Comparison of ENCODE assay signal across 16 cellular contexts in the genomic region with DNA sequence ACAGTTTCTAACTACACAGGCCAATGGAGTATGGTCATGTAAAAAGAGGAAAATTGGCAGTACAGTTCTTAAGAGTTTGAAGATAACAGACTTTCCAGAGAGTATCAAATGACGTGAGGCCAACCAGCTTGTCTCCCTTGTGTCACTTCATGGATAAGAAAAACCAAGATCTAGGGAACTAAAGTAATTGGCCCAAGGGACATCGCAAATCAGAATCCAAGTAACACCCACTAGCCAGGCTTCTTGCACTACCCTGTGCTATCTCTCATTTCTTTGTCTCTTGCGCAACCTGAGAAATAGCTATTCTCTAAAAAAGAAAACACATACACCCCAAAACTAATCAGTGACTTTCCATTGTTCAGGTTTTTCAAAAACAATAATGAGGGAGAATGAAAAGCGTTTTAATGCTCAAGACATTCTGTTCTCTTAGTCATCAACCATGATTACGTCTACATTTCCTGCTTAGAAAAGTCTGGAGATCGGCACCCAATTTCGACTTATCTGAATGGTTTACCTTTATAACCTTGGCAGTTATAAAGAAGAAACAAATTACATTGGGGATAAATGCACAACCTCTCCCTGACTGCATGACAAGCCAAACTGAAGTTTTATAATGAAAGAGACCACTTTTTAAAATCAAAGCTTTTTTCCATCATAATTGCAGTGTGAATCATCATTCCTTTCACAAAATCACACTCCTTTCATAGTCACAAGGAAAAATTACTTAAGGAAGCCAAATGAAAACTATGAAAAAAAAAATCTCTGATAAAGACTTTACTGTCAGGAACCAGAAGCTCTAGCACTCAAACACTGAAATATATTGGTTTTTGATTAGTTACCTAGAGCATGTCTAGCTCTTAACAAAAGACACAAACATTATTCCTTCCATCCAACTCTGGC. TPM values are rescaled to one million over a fixed set of nuclear protein-coding genes. Genes with fewer than 3 reads are reported as not detected.
DNase-seq lines count a peak whose midpoint lies in the region; ATAC-seq and TF ChIP-seq lines count a peak whose summit lies in the region.
"Had no signal": no experiment of that assay in that cellular context is flagged by ENCODE, and none has a peak within 500 bp of the region (broad histone marks: within the 10 kb centered on the region; RNA-seq: fewer than 3 reads in every experiment).

No MANE protein-coding gene starts in this region.

- dilution Hi-C loops in IMR-90 (cut with HindIII; ENCODE audit: low sequenced_read_pairs, unreplicated experiment), result no loop called here

- peak overlapping the region; percentile 25; the same call in 1 of the 2 replicates for H3K4me3 ChIP-seq in IMR-90 (ENCODE audit: insufficient read depth, low read depth, low read length)
- H3K4me3 ChIP-seq in right cardiac atrium (ENCODE audit: low read length), result no peak overlapping the region
- H3K4me3 ChIP-seq in suprapubic skin, result no peak overlapping the region
- no peak overlapping the region for H3K4me3 ChIP-seq in Peyer's patch
- H3K4me3 ChIP-seq in neuronal stem cell (ENCODE audit: low read length in 2 of 2), result no peak overlapping the region
- no peak overlapping the region for H3K4me3 ChIP-seq in Caco-2 (ENCODE audit: low read depth, low read length)
- H3K4me3 ChIP-seq: GM12878 had no signal

- peaks cover 10% of the 10 kb centered on the region for H3K36me3 ChIP-seq in IMR-90 (ENCODE audit: control insufficient read depth, insufficient read depth, low read length)
- no peaks in the 10 kb centered on the region for H3K36me3 ChIP-seq in suprapubic skin
- H3K36me3 ChIP-seq in Peyer's patch, result no peaks in the 10 kb centered on the region
- peaks cover 0 to 59% of the 10 kb centered on the region in 2 donors for H3K36me3 ChIP-seq in neuronal stem cell (replicated peaks in 1 of 2; ENCODE audit: control insufficient read depth in 2 of 2, insufficient read depth in 2 of 2, low read length in 2 of 2)
- H3K36me3 ChIP-seq in Caco-2 (ENCODE audit: control insufficient read depth, insufficient read depth, low read length), result no peaks in the 10 kb centered on the region

- H3K9me3 ChIP-seq in IMR-90 (ENCODE audit: control insufficient read depth, insufficient read depth, low read length) (no peaks in the 10 kb centered on the region), right cardiac atrium (ENCODE audit: control insufficient read depth, low read length) (no peaks in the 10 kb centered on the region), suprapubic skin (no peaks in the 10 kb centered on the region), Peyer's patch (no peaks in the 10 kb centered on the region), neuronal stem cell (replicated peaks in 1 of 2; ENCODE audit: control insufficient read depth in 2 of 2, insufficient read depth in 1 of 2, low read depth in 1 of 2, low read length in 2 of 2) (peaks cover 0 to 2% of the 10 kb centered on the region in 2 donors), Caco-2 (no peaks in the 10 kb centered on the region)

- H3K9me1 ChIP-seq in IMR-90 (ENCODE audit: insufficient read depth, low read length), result peaks cover 6% of the 10 kb centered on the region; the same call in 1 of the 2 replicates

- CTCF ChIA-PET in IMR-90 (lab: Yijun Ruan, JAX), result interaction anchor here (1.4 kb wide), 1 partner anchor 10 kb away, joined by 4 read pairs; no protein-coding TSS in a partner anchor
- CTCF ChIA-PET in Caco-2 (lab: Charles Lee), result no interaction called here

- H3K27me3 ChIP-seq in IMR-90 (ENCODE audit: control insufficient read depth, insufficient read depth, low read length) (no peaks in the 10 kb centered on the region), right cardiac atrium (ENCODE audit: control insufficient read depth, insufficient read depth) (no peaks in the 10 kb centered on the region), suprapubic skin (no peaks in the 10 kb centered on the region), Peyer's patch (no peaks in the 10 kb centered on the region), neuronal stem cell (ENCODE audit: control insufficient read depth in 3 of 3, insufficient read depth in 3 of 3, low read depth in 1 of 3, low read length in 3 of 3) (no peaks in the 10 kb centered on the region), Caco-2 (replicated peaks; ENCODE audit: control insufficient read depth, insufficient read depth, low read length) (no peaks in the 10 kb centered on the region)

- no peak overlapping the region for H2AFZ ChIP-seq in IMR-90 (replicated peaks; ENCODE audit: low read length, poor library complexity)
- H2AFZ ChIP-seq in neuronal stem cell (ENCODE audit: low read length), result no peak overlapping the region

- no peak for TF ChIP-seq RAD21 in IMR-90 (IDR thresholded peaks at IDR 0.05; ENCODE audit: low read length)

- no peak for TF ChIP-seq CTCF in IMR-90 (conservative IDR thresholded peaks at IDR 0.05; ENCODE audit: low read depth, low read length)
- TF ChIP-seq CTCF in chondrocyte (IDR thresholded peaks at IDR 0.05), result no peak
- no peak for TF ChIP-seq CTCF in suprapubic skin (IDR thresholded peaks at IDR 0.05)
- no peak for TF ChIP-seq CTCF in Peyer's patch (IDR thresholded peaks at IDR 0.05)
- TF ChIP-seq CTCF in Caco-2 (IDR thresholded peaks at IDR 0.05; ENCODE audit: insufficient read depth in 1 of 2, low read depth in 1 of 2, low read length in 1 of 2, severe bottlenecking in 1 of 2, unreplicated experiment in 1 of 2), result no peak

- H3K36me3 Mint-ChIP-seq in chondrocyte (ENCODE audit: low read depth), result peaks cover 2% of the 10 kb centered on the region
- H3K36me3 Mint-ChIP-seq in Caco-2 (ENCODE audit: insufficient read depth, unreplicated experiment), result no peaks in the 10 kb centered on the region

- peak overlapping the region; percentile 81 for H3K4ac ChIP-seq in IMR-90 (ENCODE audit: low read depth, low read length)
- no peak overlapping the region for H3K4ac ChIP-seq in neuronal stem cell (ENCODE audit: low read length)

- H2BK12ac ChIP-seq in neuronal stem cell (ENCODE audit: low read length), result no peak overlapping the region

- no TSS peak for BruUV-seq in IMR-90 (replicated peaks; lab: Mats Ljungman, UMichigan)
- no TSS peak for BruUV-seq in Caco-2 (replicated peaks; lab: Mats Ljungman, UMichigan)

- H2BK120ac ChIP-seq in IMR-90 (ENCODE audit: low read depth, low read length) (peak overlapping the region; percentile 94), neuronal stem cell (ENCODE audit: low read depth, low read length) (no peak overlapping the region)

- no CpG with 5 or more reads among the region's 7 CpGs for WGBS in IMR-90 (ENCODE audit: extremely low coverage in 2 of 2, insufficient read length in 1 of 2), 2 experiments
- WGBS in right cardiac atrium, result 37% methylated on average over 7 of the region's 7 CpGs
- 67% methylated on average over 7 of the region's 7 CpGs for WGBS in suprapubic skin
- no CpG with 5 or more reads among the region's 7 CpGs for WGBS in neuronal stem cell (ENCODE audit: extremely low coverage in 2 of 2, insufficient read length in 2 of 2, insufficient replicate concordance in 1 of 2), 2 donors

- peak overlapping the region; percentile 88 for H2BK20ac ChIP-seq in IMR-90 (ENCODE audit: low read depth, low read length)

- H3K27ac ChIP-seq in IMR-90 (ENCODE audit: insufficient read depth, low read length) (peak overlapping the region; percentile 78), right cardiac atrium (ENCODE audit: low read length) (no peak overlapping the region), suprapubic skin (peak overlapping the region; percentile 68), Peyer's patch (peak overlapping the region in 1 of 4 donors; percentile 29), neuronal stem cell (replicated peaks; ENCODE audit: low read length) (no peak overlapping the region)
- H3K27ac ChIP-seq: KMS-11 had no signal

- peak overlapping the region; percentile 44 for H3K23ac ChIP-seq in IMR-90 (ENCODE audit: low read depth, low read length)
- H3K23ac ChIP-seq in neuronal stem cell (ENCODE audit: low read depth, low read length, poor library complexity), result no peak overlapping the region

- H3K4me1 Mint-ChIP-seq in chondrocyte (ENCODE audit: low read depth) (peaks cover 55% of the 10 kb centered on the region), Caco-2 (ENCODE audit: low read depth, unreplicated experiment) (no peaks in the 10 kb centered on the region)

- peak overlapping the region; percentile 58 for H2BK15ac ChIP-seq in IMR-90 (ENCODE audit: low read depth, low read length)
- no peak overlapping the region for H2BK15ac ChIP-seq in neuronal stem cell (ENCODE audit: low read length)

- H3K9me3 Mint-ChIP-seq in chondrocyte (ENCODE audit: low read depth) (no peaks in the 10 kb centered on the region), Caco-2 (ENCODE audit: unreplicated experiment) (no peaks in the 10 kb centered on the region)
- H3K9me3 Mint-ChIP-seq: brain had no signal

- DNase-seq in IMR-90 (peak; percentile 82), chondrocyte (ENCODE audit: low spot score) (no peak), right cardiac atrium (peak in 1 of 3 donors; percentile 30), suprapubic skin (ENCODE audit: low spot score in 2 of 2) (no peak), Peyer's patch (no peak), neuronal stem cell (ENCODE audit: low spot score) (no peak), Caco-2 (no peak)
- DNase-seq in stimulated activated CD4-positive, alpha-beta T cell treated with anti-CD3 and anti-CD28 coated beads, Interleukin-2, amount 100 ng/mL, for 48 hours, result no peak
- DNase-seq: hippocampal formation; NCI-H524 treated with DMSO at 0.1 percent for 48 hours; stimulated activated CD4-positive, alpha-beta T cell treated with anti-CD3 and anti-CD28 coated beads, Interleukin-4, amount 100 ng/mL, for 1 hour; substantia nigra had no signal

- peak overlapping the region; percentile 88 for H3K4me2 ChIP-seq in IMR-90 (ENCODE audit: low read depth, low read length)
- H3K4me2 ChIP-seq in neuronal stem cell (ENCODE audit: insufficient read depth, low read length, poor library complexity, severe bottlenecking), result no peak overlapping the region
- H3K4me2 ChIP-seq: KMS-11 had no signal

- in situ Hi-C loops in IMR-90 (cut with MboI; ENCODE audit: low sequenced_read_pairs), result no loop called here

- H3K9ac ChIP-seq in IMR-90 (ENCODE audit: low read depth, low read length) (no peak overlapping the region), neuronal stem cell (ENCODE audit: low read depth, low read length, poor library complexity) (no peak overlapping the region)
- H3K9ac ChIP-seq: KMS-11 had no signal

- H4K91ac ChIP-seq in IMR-90 (ENCODE audit: insufficient read depth, low read depth, low read length) (peak overlapping the region; percentile 83), neuronal stem cell (ENCODE audit: low read depth, low read length, poor library complexity) (no peak overlapping the region)

- H3K18ac ChIP-seq in IMR-90 (ENCODE audit: low read depth, low read length) (peak overlapping the region; percentile 97), neuronal stem cell (ENCODE audit: low read length) (no peak overlapping the region)

- peak overlapping the region; percentile 37 to 87 for H4K8ac ChIP-seq in IMR-90 (ENCODE audit: low read depth in 2 of 2, low read length in 2 of 2)
- no peak overlapping the region for H4K8ac ChIP-seq in neuronal stem cell (ENCODE audit: low read depth, low read length)

- TF ChIP-seq EP300 in suprapubic skin (IDR thresholded peaks at IDR 0.05), result no peak

- TF ChIP-seq POLR2A in IMR-90 (IDR thresholded peaks at IDR 0.05; ENCODE audit: low read depth, low read length), result no peak
- TF ChIP-seq POLR2A in suprapubic skin (IDR thresholded peaks at IDR 0.05), result no peak
- no peak for TF ChIP-seq POLR2A in Peyer's patch (IDR thresholded peaks at IDR 0.05)

- H2BK5ac ChIP-seq in IMR-90 (ENCODE audit: low read depth, low read length, poor library complexity, severe bottlenecking) (peak overlapping the region; percentile 98), neuronal stem cell (ENCODE audit: low read length) (no peak overlapping the region)

- no peak overlapping the region for H2AK9ac ChIP-seq in IMR-90 (replicated peaks; ENCODE audit: low read depth, low read length, poor library complexity)

- H4K20me1 ChIP-seq in IMR-90 (ENCODE audit: insufficient read depth, low read length), result peaks cover 3% of the 10 kb centered on the region; the same call in 1 of the 2 replicates

- H2AK5ac ChIP-seq in IMR-90 (ENCODE audit: low read depth, low read length), result peak overlapping the region; percentile 21
- no peak overlapping the region for H2AK5ac ChIP-seq in neuronal stem cell (ENCODE audit: low read depth, low read length)

- intact Hi-C loops in IMR-90 (cut with micrococcal nuclease) (no loop called here), right cardiac atrium (cut with DNase I) (no loop called here), Caco-2 (cut with micrococcal nuclease; ENCODE audit: unreplicated experiment) (no loop called here)

- H3K27ac Mint-ChIP-seq in chondrocyte (ENCODE audit: unreplicated experiment) (peak overlapping the region; percentile 92), Caco-2 (ENCODE audit: unreplicated experiment) (no peak overlapping the region)

- H3K27me3 Mint-ChIP-seq in chondrocyte (ENCODE audit: low read depth), result no peaks in the 10 kb centered on the region
- H3K27me3 Mint-ChIP-seq in Caco-2 (ENCODE audit: insufficient read depth, unreplicated experiment), result peaks cover 3% of the 10 kb centered on the region

- H3K4me1 ChIP-seq in IMR-90 (ENCODE audit: control insufficient read depth, insufficient read depth, low read length) (peaks cover 17% of the 10 kb centered on the region), right cardiac atrium (ENCODE audit: control insufficient read depth, insufficient read depth, low read length) (peaks cover 12% of the 10 kb centered on the region), suprapubic skin (no peaks in the 10 kb centered on the region), Peyer's patch (peaks cover 0 to 4% (median 0%) of the 10 kb centered on the region in 4 donors), neuronal stem cell (ENCODE audit: control insufficient read depth in 2 of 2, insufficient read depth in 1 of 2, low read depth in 1 of 2, low read length in 2 of 2) (peaks cover 0 to 1% of the 10 kb centered on the region in 2 donors), Caco-2 (no peaks in the 10 kb centered on the region)

- peak overlapping the region; percentile 67 for H3K56ac ChIP-seq in IMR-90 (ENCODE audit: extremely low read depth, insufficient read depth, low read length)

- H4K5ac ChIP-seq in IMR-90 (ENCODE audit: low read depth, low read length), result peak overlapping the region; percentile 93

- H3K4me3 Mint-ChIP-seq in chondrocyte (ENCODE audit: unreplicated experiment) (peak overlapping the region; percentile 3), Caco-2 (ENCODE audit: unreplicated experiment) (no peak overlapping the region)
- H3K4me3 Mint-ChIP-seq: brain had no signal

- H3K14ac ChIP-seq in IMR-90 (replicated peaks; ENCODE audit: low read depth, low read length) (peak overlapping the region; percentile 75), neuronal stem cell (ENCODE audit: low read length) (no peak overlapping the region)

- POLR2A ChIA-PET in IMR-90 (lab: Charles Lee; ENCODE audit: unreplicated experiment) (no interaction called here), Caco-2 (lab: Charles Lee) (no interaction called here)

- peaks cover 0 to 35% of the 10 kb centered on the region in 2 experiments; a peak in 2 of 4 replicates for H3K79me1 ChIP-seq in IMR-90 (ENCODE audit: low read depth in 1 of 2, low read length in 2 of 2)
- H3K79me1 ChIP-seq in neuronal stem cell (ENCODE audit: low read depth, low read length), result no peaks in the 10 kb centered on the region

- no peak; the same call in 1 of the 2 replicates for ATAC-seq in IMR-90 (ENCODE audit: low read depth)
- ATAC-seq in right cardiac atrium, result peak; percentile 93 to 96
- ATAC-seq: GM12878 had no signal

RNA-seq across cellular contexts. Expression of a gene that starts 42.1 kb away (rescaled TPM):
- 31.9 and 36.4 TPM in 2 replicates for total RNA-seq in IMR-90 (2012; rRNA removed)
- polyA plus RNA-seq in IMR-90 (2012; rRNA removed), result 10.6 and 12.5 TPM in 2 replicates
- polyA plus RNA-seq in IMR-90 (2012; cell fraction: cytosol; rRNA removed), result 6.4 and 7.7 TPM in 2 replicates
- 4.2 and 12.2 TPM in 2 replicates for polyA plus RNA-seq in IMR-90 (2012; cell fraction: nucleus; rRNA removed; ENCODE audit: low replicate concordance)
- total RNA-seq in chondrocyte, result 24.0 to 49.1 TPM (median 25.2 TPM) in 3 replicates
- total RNA-seq in right cardiac atrium, result 10 to 100 TPM; 44.4 to 57.8 (median 53.5) TPM
- polyA plus RNA-seq in right cardiac atrium, result 17.9 TPM
- 10 to 100 TPM; 11.0 to 25.8 (median 19.5) TPM for total RNA-seq in suprapubic skin
- total RNA-seq in Peyer's patch, result 10 to 100 TPM in 3 of 4 donors, 1 to 10 TPM in 1; 7.4 to 25.6 (median 15.4) TPM
- 4.6 TPM for polyA plus RNA-seq in neuronal stem cell (2013, experiment 1 of 2)
- 4.5 TPM for polyA plus RNA-seq in neuronal stem cell (2013, experiment 2 of 2)
- total RNA-seq in Caco-2 (2022), result not detected in 2 replicates
- total RNA-seq: activated CD8-positive, alpha-beta memory T cell treated with anti-CD3 and anti-CD28 coated beads for 36 hours had no signal

Comparison
In these comparisons a context has a peak if more than half of its experiments do, and no peak if none do; other contexts are left out.
1. H3K27ac ChIP-seq: peak in IMR-90 (single experiment) and suprapubic skin (single experiment); none in right cardiac atrium (single experiment) and neuronal stem cell (single experiment).